Comparison of ENCODE assay signal across 8 cellular contexts in genomic region chr10:63464402-63465292, GRCh38. TPM values are rescaled to one million over a fixed set of nuclear protein-coding genes. Genes with fewer than 3 reads are reported as not detected.
A peak's percentile ranks its signal among the peaks of the same experiment; 100 is the strongest.
DNase-seq lines count a peak whose midpoint lies in the region; ATAC-seq and TF ChIP-seq lines count a peak whose summit lies in the region.

No MANE protein-coding gene starts in this region.

- CTCF ChIA-PET in Calu3 (lab: Charles Lee), result interaction anchor here (0.7 to 1.5 kb wide), 5 partner anchors 24 to 307 kb away, joined by 3 read pairs; no protein-coding TSS in a partner anchor
- CTCF ChIA-PET in T-cell (lab: Charles Lee), result interaction anchor here (0.5 to 1.0 kb wide), 3 partner anchors 59 to 247 kb away, joined by 3 to 6 read pairs (median 3); no protein-coding TSS in a partner anchor
- CTCF ChIA-PET in GM10248 (lab: Yijun Ruan, JAX), result interaction anchor here (1.1 to 2.1 kb wide), 8 partner anchors 10 to 256 kb away, joined by 3 to 10 read pairs (median 4); no protein-coding TSS in a partner anchor

- intact Hi-C loops in Calu3 (cut with micrococcal nuclease; ENCODE audit: unreplicated experiment), result loop anchor here (5.0 kb wide), 4 partner anchors 197 to 258 kb away; no protein-coding TSS in a partner anchor

- POLR2A ChIA-PET in T-cell (lab: Charles Lee) (interaction anchor here (0.5 to 1.4 kb wide), 6 partner anchors 14 to 824 kb away, joined by 4 to 13 read pairs (median 5); no protein-coding TSS in a partner anchor), GM10248 (lab: Yijun Ruan, JAX) (interaction anchor here (0.7 kb wide), 1 partner anchor 178 kb away, joined by 3 read pairs; no protein-coding TSS in a partner anchor)
- POLR2A ChIA-PET in naive thymus-derived CD8-positive, alpha-beta T cell (lab: Charles Lee), result interaction anchor here (0.7 to 2.5 kb wide), 6 partner anchors 9 to 195 kb away, joined by 3 to 7 read pairs (median 4); partner anchors contain the start of gene REEP3

- TF ChIP-seq CTCF in Calu3 (IDR thresholded peaks at IDR 0.05; ENCODE audit: unreplicated experiment) (no peak), GM10248 (IDR thresholded peaks at IDR 0.05; ENCODE audit: control extremely low read depth, extremely low read depth, low read depth, missing control alignments) (no peak)

- H3K27me3 Mint-ChIP-seq in Calu3 (ENCODE audit: unreplicated experiment) (no peaks in the 10 kb centered on the region), T-cell (no peaks in the 10 kb centered on the region)
- no peaks in the 10 kb centered on the region for H3K27me3 Mint-ChIP-seq in naive thymus-derived CD8-positive, alpha-beta T cell

- peak; percentile 54 for ATAC-seq in GM19455 (IDR thresholded peaks at IDR 0.05; ENCODE audit: unreplicated experiment)
- ATAC-seq in HG03460 (IDR thresholded peaks at IDR 0.05; ENCODE audit: unreplicated experiment), result peak; percentile 42
- ATAC-seq in T-cell (replicated peaks in 1 of 4), result peak; percentile 3 to 37 (median 30)
- peak; percentile 4 to 49 for ATAC-seq in naive thymus-derived CD8-positive, alpha-beta T cell

- H3K4me3 Mint-ChIP-seq in Calu3 (ENCODE audit: low read depth, unreplicated experiment), result peak overlapping the region; percentile 99
- H3K4me3 Mint-ChIP-seq in T-cell, result peak overlapping the region; percentile 94 to 99 (median 94)
- peak overlapping the region; percentile 82 to 99 (median 94) for H3K4me3 Mint-ChIP-seq in naive thymus-derived CD8-positive, alpha-beta T cell

- DNase-seq in Calu3, result peak; percentile 79
- DNase-seq in T-cell, result peak in 1 of 34 experiments; percentile 1
- DNase-seq in epithelial cell of prostate (ENCODE audit: low read depth, low spot score), result no peak
- DNase-seq in naive thymus-derived CD8-positive, alpha-beta T cell, result no peak
- DNase-seq in GM10248 (ENCODE audit: extremely low spot score), result no peak
- no peak for DNase-seq in LoVo (ENCODE audit: low spot score)

- peak overlapping the region; percentile 92 for H3K27ac Mint-ChIP-seq in Calu3 (ENCODE audit: unreplicated experiment)
- H3K27ac Mint-ChIP-seq in T-cell, result peak overlapping the region; percentile 11 to 48
- peak overlapping the region in 8 of 10 donors; percentile 71 to 97 (median 90) for H3K27ac Mint-ChIP-seq in naive thymus-derived CD8-positive, alpha-beta T cell

- H3K9me3 Mint-ChIP-seq in Calu3 (ENCODE audit: low read depth, unreplicated experiment), result no peaks in the 10 kb centered on the region
- no peaks in the 10 kb centered on the region for H3K9me3 Mint-ChIP-seq in T-cell
- no peaks in the 10 kb centered on the region for H3K9me3 Mint-ChIP-seq in naive thymus-derived CD8-positive, alpha-beta T cell

- peak overlapping the region; percentile 69 for H3K27ac ChIP-seq in epithelial cell of prostate

- TSS peak; percentile 35 for BruUV-seq in Calu3 (replicated peaks; lab: Mats Ljungman, UMichigan)

- H3K4me1 Mint-ChIP-seq in Calu3 (ENCODE audit: low read depth, unreplicated experiment) (peaks cover 32% of the 10 kb centered on the region), T-cell (peaks cover 25 to 36% (median 33%) of the 10 kb centered on the region in 3 donors)
- H3K4me1 Mint-ChIP-seq in naive thymus-derived CD8-positive, alpha-beta T cell, result peaks cover 4 to 37% (median 25%) of the 10 kb centered on the region in 4 donors

- H3K36me3 Mint-ChIP-seq in Calu3 (ENCODE audit: insufficient read depth, unreplicated experiment), result peaks cover 27% of the 10 kb centered on the region
- no peaks in the 10 kb centered on the region for H3K36me3 Mint-ChIP-seq in T-cell
- no peaks in the 10 kb centered on the region for H3K36me3 Mint-ChIP-seq in naive thymus-derived CD8-positive, alpha-beta T cell

RNA-seq across cellular contexts. Expression of gene JMJD1C, which starts 1.1 kb away (rescaled TPM):
- total RNA-seq in Calu3 (2022), result 67.6 and 73.1 TPM in 2 replicates
- total RNA-seq in T-cell, result 100 to 1,000 TPM in 2 of 5 donors, 10 to 100 TPM in 3; 84.1 to 193 (median 92.6) TPM
- total RNA-seq in naive thymus-derived CD8-positive, alpha-beta T cell, result 100 to 1,000 TPM; 112 to 126 TPM
- 10 to 100 TPM; 28.6 to 51.9 (median 50.0) TPM for polyA plus RNA-seq in naive thymus-derived CD8-positive, alpha-beta T cell

RNA-seq across cellular contexts. Expression of gene REEP3, which starts 56.6 kb away (rescaled TPM):
- total RNA-seq in Calu3 (2022) (94.7 and 97.5 TPM in 2 replicates), T-cell (10 to 100 TPM in 2 of 5 donors, 1 to 10 TPM in 3; 7.9 to 16.2 (median 9.9) TPM)
- total RNA-seq in naive thymus-derived CD8-positive, alpha-beta T cell, result 10 to 100 TPM; 10.6 to 10.7 TPM
- 1 to 10 TPM; 3.8 to 6.1 (median 4.3) TPM for polyA plus RNA-seq in naive thymus-derived CD8-positive, alpha-beta T cell

Comparison
In these comparisons a context has a peak if more than half of its experiments do, and no peak if none do; other contexts are left out.
1. H3K27ac Mint-ChIP-seq: peak in every context shown above with its lines; median percentile 92 in Calu3; 90 in naive thymus-derived CD8-positive, alpha-beta T cell; 30 in T-cell.